ENCODE assay signal across 20 cellular contexts in genomic region chr5:179152144-179152895, GRCh38.
A peak's percentile ranks its signal among the peaks of the same experiment; 100 is the strongest.
DNase-seq lines count a peak whose midpoint lies in the region; ATAC-seq and TF ChIP-seq lines count a peak whose summit lies in the region.
"Had no signal": no experiment of that assay in that cellular context is flagged by ENCODE, and none has a peak within 500 bp of the region (broad histone marks: within the 10 kb centered on the region; RNA-seq: fewer than 3 reads in every experiment).

No MANE protein-coding gene starts in this region.

- H2BK15ac ChIP-seq in neuronal stem cell (ENCODE audit: low read length) = no peak overlapping the region

- no peak overlapping the region for H4K91ac ChIP-seq in neuronal stem cell (ENCODE audit: low read depth, low read length, poor library complexity)

- H3K4me3 ChIP-seq in neuronal stem cell (ENCODE audit: low read length in 2 of 2) = peak overlapping the region in 1 of 2 donors; percentile 52
- H3K4me3 ChIP-seq: BLaER1, GM23338 had no signal

- H3K79me1 ChIP-seq in neuronal stem cell (ENCODE audit: low read depth, low read length) = no peaks in the 10 kb centered on the region

- no CpG with 5 or more reads among the region's 18 CpGs for WGBS in neuronal stem cell (ENCODE audit: extremely low coverage in 2 of 2, insufficient read length in 2 of 2, insufficient replicate concordance in 1 of 2), 2 donors

- H3K36me3 Mint-ChIP-seq in CD14-positive monocyte (no peaks in the 10 kb centered on the region), Calu3 (ENCODE audit: insufficient read depth, unreplicated experiment) (no peaks in the 10 kb centered on the region)
- H3K36me3 Mint-ChIP-seq: CD4-positive, alpha-beta memory T cell had no signal

- H3K27me3 ChIP-seq in neuronal stem cell (ENCODE audit: control insufficient read depth in 3 of 3, insufficient read depth in 3 of 3, low read depth in 1 of 3, low read length in 3 of 3) = peaks cover 0 to 4% (median 0%) of the 10 kb centered on the region in 3 experiments
- H3K27me3 ChIP-seq: BLaER1 had no signal

- H3K4ac ChIP-seq in neuronal stem cell (ENCODE audit: low read length) = no peak overlapping the region

- no peaks in the 10 kb centered on the region for H3K36me3 ChIP-seq in neuronal stem cell (replicated peaks in 1 of 2; ENCODE audit: control insufficient read depth in 2 of 2, insufficient read depth in 2 of 2, low read length in 2 of 2)
- H3K36me3 ChIP-seq: BLaER1 had no signal

- no peak overlapping the region for H3K4me2 ChIP-seq in neuronal stem cell (ENCODE audit: insufficient read depth, low read length, poor library complexity, severe bottlenecking)
- H3K4me2 ChIP-seq: BLaER1, GM23338 had no signal

- no TSS peak for BruUV-seq in Calu3 (replicated peaks; lab: Mats Ljungman, UMichigan)

- no peaks in the 10 kb centered on the region for H3K4me1 ChIP-seq in neuronal stem cell (ENCODE audit: control insufficient read depth in 2 of 2, insufficient read depth in 1 of 2, low read depth in 1 of 2, low read length in 2 of 2)
- H3K4me1 ChIP-seq: Caco-2 had no signal

- no peak overlapping the region for H3K9ac ChIP-seq in neuronal stem cell (ENCODE audit: low read depth, low read length, poor library complexity)
- H3K9ac ChIP-seq: BLaER1 had no signal

- DNase-seq in CD14-positive monocyte (ENCODE audit: low spot score) = peak; percentile 30
- no peak for DNase-seq in Calu3
- peak; percentile 15 for DNase-seq in left ventricle myocardium superior
- no peak for DNase-seq in neuronal stem cell (ENCODE audit: low spot score)
- DNase-seq in GM19240 (ENCODE audit: insufficient read length, low spot score) = no peak
- DNase-seq in T-helper 1 cell = no peak
- no peak for DNase-seq in left colon
- DNase-seq: CD4-positive, alpha-beta memory T cell; HCEC 1CT; KG1; NCI-H1092 treated with DMSO at 0.1 percent for 48 hours; NCI-H1436 treated with DMSO at 0.1 percent for 48 hours; NCI-H1930; NCI-H226; NCI-H510A treated with DMSO at 0.1 percent for 48 hours; NCI-H774 had no signal

- H2AFZ ChIP-seq in neuronal stem cell (ENCODE audit: low read length) = no peak overlapping the region
- H2AFZ ChIP-seq: GM23338 had no signal

- no peak for TF ChIP-seq CTCF in CD14-positive monocyte (IDR thresholded peaks at IDR 0.05)
- TF ChIP-seq CTCF in Calu3 (IDR thresholded peaks at IDR 0.05; ENCODE audit: unreplicated experiment) = no peak

- no peak for ATAC-seq in left ventricle myocardium superior
- no peak for ATAC-seq in left colon
- ATAC-seq: GM23338, Panc1 had no signal

- peak overlapping the region; percentile 43 for H4K8ac ChIP-seq in neuronal stem cell (ENCODE audit: low read depth, low read length)

- H3K27ac ChIP-seq in neuronal stem cell (replicated peaks; ENCODE audit: low read length) = no peak overlapping the region
- H3K27ac ChIP-seq: BLaER1 had no signal

- peak overlapping the region; percentile 28 for H3K18ac ChIP-seq in neuronal stem cell (ENCODE audit: low read length)

- H3K9me3 Mint-ChIP-seq in CD14-positive monocyte (peaks cover 0 to 18% (median 8%) of the 10 kb centered on the region in 7 donors), Calu3 (ENCODE audit: low read depth, unreplicated experiment) (peaks cover 27% of the 10 kb centered on the region)
- H3K9me3 Mint-ChIP-seq: GM23338 had no signal

- no peak overlapping the region for H2BK12ac ChIP-seq in neuronal stem cell (ENCODE audit: low read length)

- H3K27ac Mint-ChIP-seq in CD14-positive monocyte = no peak overlapping the region
- peak overlapping the region; percentile 50 for H3K27ac Mint-ChIP-seq in Calu3 (ENCODE audit: unreplicated experiment)
- H3K27ac Mint-ChIP-seq: CD4-positive, alpha-beta memory T cell; GM23338 had no signal

- no peaks in the 10 kb centered on the region for H3K9me3 ChIP-seq in neuronal stem cell (replicated peaks in 1 of 2; ENCODE audit: control insufficient read depth in 2 of 2, insufficient read depth in 1 of 2, low read depth in 1 of 2, low read length in 2 of 2)
- H3K9me3 ChIP-seq: BLaER1, Caco-2 had no signal

- H2AK5ac ChIP-seq in neuronal stem cell (ENCODE audit: low read depth, low read length) = no peak overlapping the region

- CTCF ChIA-PET in Calu3 (lab: Charles Lee) = no interaction called here

- peak overlapping the region; percentile 67 for H3K14ac ChIP-seq in neuronal stem cell (ENCODE audit: low read length)

- H2BK5ac ChIP-seq in neuronal stem cell (ENCODE audit: low read length) = peak overlapping the region; percentile 82

- peaks cover under 1 to 5% (median 3%) of the 10 kb centered on the region in 3 donors for H3K27me3 Mint-ChIP-seq in CD14-positive monocyte (ENCODE audit: low read depth in 3 of 3)
- H3K27me3 Mint-ChIP-seq in Calu3 (ENCODE audit: unreplicated experiment) = no peaks in the 10 kb centered on the region
- H3K27me3 Mint-ChIP-seq: CD4-positive, alpha-beta memory T cell had no signal

- no peak overlapping the region for H3K23ac ChIP-seq in neuronal stem cell (ENCODE audit: low read depth, low read length, poor library complexity)

- intact Hi-C loops in CD14-positive monocyte (cut with micrococcal nuclease) = no loop called here
- intact Hi-C loops in Calu3 (cut with micrococcal nuclease; ENCODE audit: unreplicated experiment) = no loop called here
- intact Hi-C loops in left ventricle myocardium superior (cut with micrococcal nuclease) = no loop called here
- intact Hi-C loops in left colon (cut with DNase I, micrococcal nuclease) = no loop called here

- H3K4me3 Mint-ChIP-seq in CD14-positive monocyte (no peak overlapping the region), Calu3 (ENCODE audit: low read depth, unreplicated experiment) (no peak overlapping the region)
- H3K4me3 Mint-ChIP-seq: CD4-positive, alpha-beta memory T cell; GM23338 had no signal

- H2BK120ac ChIP-seq in neuronal stem cell (ENCODE audit: low read depth, low read length) = no peak overlapping the region

- H3K4me1 Mint-ChIP-seq in CD14-positive monocyte (no peaks in the 10 kb centered on the region), Calu3 (ENCODE audit: low read depth, unreplicated experiment) (no peaks in the 10 kb centered on the region)
- H3K4me1 Mint-ChIP-seq: GM23338 had no signal

Comparison
In these comparisons a context has a peak if more than half of its experiments do, and no peak if none do; other contexts are left out.
1. DNase-seq: peak in CD14-positive monocyte (single experiment) and left ventricle myocardium superior (single experiment); none in Calu3 (single experiment), neuronal stem cell (single experiment), GM19240 (single experiment), T-helper 1 cell (0 of 5) and left colon (0 of 2).